In genomic region chr9:107118873-107119272, GRCh38 we compare ENCODE assay signal across 28 cellular contexts.
"Had no signal": no experiment of that assay in that cellular context is flagged by ENCODE, and none has a peak within 500 bp of the region (broad histone marks: within the 10 kb centered on the region; RNA-seq: fewer than 3 reads in every experiment).

No MANE protein-coding gene starts in this region.

- H3K27me3 ChIP-seq: colonic mucosa, gastrocnemius medialis, right atrium auricular region, sigmoid colon, testis, tibial artery had no signal

- H3K36me3 Mint-ChIP-seq: memory B cell; naive B cell; stimulated activated effector memory CD8-positive, alpha-beta T cell treated with anti-CD3 and anti-CD28 coated beads, Interleukin-12 subunit alpha, Interleukin-12 subunit beta, amount 100 ng/mL, for 72 hours; type B pancreatic cell had no signal

- H3K4me1 ChIP-seq: colonic mucosa, prostate gland, right atrium auricular region, sigmoid colon, testis, tibial artery had no signal

- H3K4me3 Mint-ChIP-seq: dendritic cell treated with granulocyte-macrophage colony-stimulating factor and Interleukin-4, amounts not matched to agents 40 ng/mL and 50 ng/mL, for 4 days; endodermal cell; memory B cell; nephron; stimulated activated effector memory CD8-positive, alpha-beta T cell treated with anti-CD3 and anti-CD28 coated beads, Interleukin-12 subunit alpha, Interleukin-12 subunit beta, amount 100 ng/mL, for 72 hours; type B pancreatic cell had no signal

- H3K9me3 Mint-ChIP-seq: dendritic cell treated with granulocyte-macrophage colony-stimulating factor and Interleukin-4, amounts not matched to agents 40 ng/mL and 50 ng/mL, for 4 days; endodermal cell; memory B cell; naive B cell; nephron; stimulated activated effector memory CD8-positive, alpha-beta T cell treated with anti-CD3 and anti-CD28 coated beads, Interleukin-12 subunit alpha, Interleukin-12 subunit beta, amount 100 ng/mL, for 72 hours; type B pancreatic cell had no signal

- H3K27ac ChIP-seq: colonic mucosa, epithelial cell of prostate, gastrocnemius medialis, prostate gland, right atrium auricular region, sigmoid colon, testis, tibial artery had no signal

- H3K4me3 ChIP-seq: colonic mucosa, gastrocnemius medialis, lung, prostate gland, right atrium auricular region, sigmoid colon, testis, tibial artery had no signal

- FAIRE-seq: islet of Langerhans had no signal

- ATAC-seq: esophagus mucosa; gastrocnemius medialis; stimulated activated effector memory CD8-positive, alpha-beta T cell treated with anti-CD3 and anti-CD28 coated beads, Interleukin-12 subunit alpha, Interleukin-12 subunit beta, amount 100 ng/mL, for 72 hours had no signal

- DNase-seq: colonic mucosa; effector CD8-positive, alpha-beta T cell; endodermal cell; foreskin fibroblast; gastrocnemius medialis; head of caudate nucleus; hippocampal formation; left cardiac atrium; naive B cell; nucleus accumbens; sigmoid colon; stimulated activated CD4-positive, alpha-beta T cell treated with anti-CD3 and anti-CD28 coated beads, Interleukin-2, amount 100 ng/mL, for 24 hours; stimulated activated CD4-positive, alpha-beta T cell treated with anti-CD3 and anti-CD28 coated beads, Interleukin-4, amount 100 ng/mL, for 24 hours; stimulated activated naive CD4-positive, alpha-beta T cell treated with Interleukin-2 at 50 U/mL for 16 hours; substantia nigra; testis; tibial artery had no signal

- H3K36me3 ChIP-seq: colonic mucosa, gastrocnemius medialis, prostate gland, right atrium auricular region, sigmoid colon, tibial artery had no signal

- H3K27me3 Mint-ChIP-seq: type B pancreatic cell had no signal

- H3K4me1 Mint-ChIP-seq: endodermal cell; naive B cell; stimulated activated effector memory CD8-positive, alpha-beta T cell treated with anti-CD3 and anti-CD28 coated beads, Interleukin-12 subunit alpha, Interleukin-12 subunit beta, amount 100 ng/mL, for 72 hours had no signal

- H3K9me3 ChIP-seq: colonic mucosa, gastrocnemius medialis, prostate gland, right atrium auricular region, sigmoid colon, testis, tibial artery had no signal
